ENCODE assay signal across 22 cellular contexts in genomic region chr11:96288915-96289314, GRCh38. TPM values are rescaled to one million over a fixed set of nuclear protein-coding genes. Genes with fewer than 3 reads are reported as not detected.
DNase-seq lines count a peak whose midpoint lies in the region; ATAC-seq lines count a peak whose summit lies in the region.
"Had no signal": no experiment of that assay in that cellular context is flagged by ENCODE, and none has a peak within 500 bp of the region (broad histone marks: within the 10 kb centered on the region; RNA-seq: fewer than 3 reads in every experiment).

No MANE protein-coding gene starts in this region.

- H3K27ac Mint-ChIP-seq in activated T-cell treated with anti-CD3 and anti-CD28 coated beads, Interleukin-2, amount 50 U/mL, for 24 hours = peak overlapping the region; percentile 73
- peak overlapping the region; percentile 93 for H3K27ac Mint-ChIP-seq in stimulated activated naive CD8-positive, alpha-beta T cell treated with anti-CD3 and anti-CD28 coated beads, Interleukin-15, Interleukin-2, amounts not matched to agents 100 ng/mL and 50 ng/mL, for 24 hours
- H3K27ac Mint-ChIP-seq: activated B cell treated with CpG ODN at 0.5 μM for 24 hours, IgD-negative memory B cell, neural progenitor cell had no signal

- H3K4me1 Mint-ChIP-seq in activated T-cell treated with anti-CD3 and anti-CD28 coated beads, Interleukin-2, amount 50 U/mL, for 24 hours (ENCODE audit: low read depth) = peaks cover 94% of the 10 kb centered on the region
- peaks cover 95% of the 10 kb centered on the region for H3K4me1 Mint-ChIP-seq in stimulated activated naive CD8-positive, alpha-beta T cell treated with anti-CD3 and anti-CD28 coated beads, Interleukin-15, Interleukin-2, amounts not matched to agents 100 ng/mL and 50 ng/mL, for 24 hours (ENCODE audit: low read depth)

- ATAC-seq in GM21360 (IDR thresholded peaks at IDR 0.05; ENCODE audit: unreplicated experiment) (peak; percentile 49), HG03108 (IDR thresholded peaks at IDR 0.05; ENCODE audit: unreplicated experiment) (peak; percentile 51)
- ATAC-seq: A549, gastroesophageal sphincter, HCT116, left cardiac atrium had no signal

- DNase-seq in activated T-cell treated with anti-CD3 and anti-CD28 coated beads, Interleukin-2, amount 50 U/mL, for 24 hours = no peak
- no peak for DNase-seq in activated T-cell treated with anti-CD3 and anti-CD28 coated beads, Interleukin-2, amount 50 U/mL, for 1 hour
- no peak for DNase-seq in cardiac septum (ENCODE audit: low spot score)
- no peak for DNase-seq in effector CD8-positive, alpha-beta T cell (lab: John Stamatoyannopoulos, UW)
- no peak for DNase-seq in Kasumi-1 (lab: John Stamatoyannopoulos, UW)
- DNase-seq: activated B cell treated with CpG ODN at 0.5 μM for 24 hours, left cardiac atrium, midbrain, NCI-H2029 treated with DMSO at 0.1 percent for 48 hours, NCI-H526, OCI-M1, spleen, T-helper 2 cell, trophoblast cell had no signal

- H3K36me3 Mint-ChIP-seq in activated T-cell treated with anti-CD3 and anti-CD28 coated beads, Interleukin-2, amount 50 U/mL, for 24 hours (ENCODE audit: low read depth) = peaks cover 46% of the 10 kb centered on the region
- H3K36me3 Mint-ChIP-seq in stimulated activated naive CD8-positive, alpha-beta T cell treated with anti-CD3 and anti-CD28 coated beads, Interleukin-15, Interleukin-2, amounts not matched to agents 100 ng/mL and 50 ng/mL, for 24 hours (ENCODE audit: low read depth) = peaks cover 41% of the 10 kb centered on the region

- no peaks in the 10 kb centered on the region for H3K27me3 Mint-ChIP-seq in activated T-cell treated with anti-CD3 and anti-CD28 coated beads, Interleukin-2, amount 50 U/mL, for 24 hours
- no peaks in the 10 kb centered on the region for H3K27me3 Mint-ChIP-seq in stimulated activated naive CD8-positive, alpha-beta T cell treated with anti-CD3 and anti-CD28 coated beads, Interleukin-15, Interleukin-2, amounts not matched to agents 100 ng/mL and 50 ng/mL, for 24 hours
- H3K27me3 Mint-ChIP-seq: activated B cell treated with CpG ODN at 0.5 μM for 24 hours, IgD-negative memory B cell had no signal

- peaks cover 3% of the 10 kb centered on the region for H3K9me3 Mint-ChIP-seq in activated T-cell treated with anti-CD3 and anti-CD28 coated beads, Interleukin-2, amount 50 U/mL, for 24 hours
- H3K9me3 Mint-ChIP-seq in stimulated activated naive CD8-positive, alpha-beta T cell treated with anti-CD3 and anti-CD28 coated beads, Interleukin-15, Interleukin-2, amounts not matched to agents 100 ng/mL and 50 ng/mL, for 24 hours = no peaks in the 10 kb centered on the region

- H3K4me3 Mint-ChIP-seq in activated T-cell treated with anti-CD3 and anti-CD28 coated beads, Interleukin-2, amount 50 U/mL, for 24 hours = peak overlapping the region; percentile 39
- H3K4me3 Mint-ChIP-seq in stimulated activated naive CD8-positive, alpha-beta T cell treated with anti-CD3 and anti-CD28 coated beads, Interleukin-15, Interleukin-2, amounts not matched to agents 100 ng/mL and 50 ng/mL, for 24 hours = peak overlapping the region; percentile 16
- H3K4me3 Mint-ChIP-seq: activated B cell treated with CpG ODN at 0.5 μM for 24 hours, IgD-negative memory B cell, neural progenitor cell had no signal

- intact Hi-C loops in cardiac septum (cut with DNase I) = no loop called here

RNA-seq across cellular contexts. Expression of gene MAML2, which starts 54.1 kb away (rescaled TPM):
- total RNA-seq in cardiac septum = 4.8 TPM
